In genomic region chr6:41059569-41059968, GRCh38 we compare ENCODE assay signal across 1 cellular context.
TF ChIP-seq lines count a peak whose summit lies in the region.

No MANE protein-coding gene starts in this region.

TF ChIP-seq in IMR-90, 13 proteins besides CTCF, POLR2A, EP300 and RAD21:
- TF ChIP-seq MXI1 (IDR thresholded peaks at IDR 0.05; ENCODE audit: borderline replicate concordance, low read depth, low read length) (no peak), MAZ (IDR thresholded peaks at IDR 0.05; ENCODE audit: borderline replicate concordance, low read depth, low read length) (no peak), USF2 (IDR thresholded peaks at IDR 0.05; ENCODE audit: low read depth, low read length) (no peak), RFX5 (IDR thresholded peaks at IDR 0.05; ENCODE audit: low read depth, low read length) (no peak), RCOR1 (IDR thresholded peaks at IDR 0.05; ENCODE audit: insufficient replicate concordance, low read length) (no peak), CEBPB (IDR thresholded peaks at IDR 0.05; ENCODE audit: low read depth, low read length) (no peak), MAFK (IDR thresholded peaks at IDR 0.05; ENCODE audit: low read depth, low read length) (no peak), BHLHE40 (IDR thresholded peaks at IDR 0.05; ENCODE audit: low read depth, low read length) (no peak), CHD1 (IDR thresholded peaks at IDR 0.05; ENCODE audit: low read depth, low read length) (no peak), FOS (IDR thresholded peaks at IDR 0.05; ENCODE audit: low read depth, low read length) (no peak), NFE2L2 (IDR thresholded peaks at IDR 0.05; ENCODE audit: low read depth, low read length) (no peak), SMC3 (IDR thresholded peaks at IDR 0.05; ENCODE audit: low read depth, low read length) (no peak), ELK1 (IDR thresholded peaks at IDR 0.05; ENCODE audit: borderline replicate concordance, low read depth, low read length) (no peak)
